In genomic region chr1:30472009-30472408, GRCh38 we compare ENCODE assay signal across 21 cellular contexts.
A peak's percentile ranks its signal among the peaks of the same experiment; 100 is the strongest.
DNase-seq lines count a peak whose midpoint lies in the region; TF ChIP-seq lines count a peak whose summit lies in the region.
"Had no signal": no experiment of that assay in that cellular context is flagged by ENCODE, and none has a peak within 500 bp of the region (broad histone marks: within the 10 kb centered on the region; RNA-seq: fewer than 3 reads in every experiment).

No MANE protein-coding gene starts in this region.

- H3K36me3 ChIP-seq in tibial artery (no peaks in the 10 kb centered on the region), esophagus muscularis mucosa (no peaks in the 10 kb centered on the region), mesendoderm (ENCODE audit: control insufficient read depth, insufficient read depth, low read length) (no peaks in the 10 kb centered on the region)
- H3K36me3 ChIP-seq: BLaER1, SJCRH30 had no signal

- no peak overlapping the region for H3K4me2 ChIP-seq in mesendoderm (ENCODE audit: low read length)
- H3K4me2 ChIP-seq: BLaER1 had no signal

- no peak overlapping the region for H2BK5ac ChIP-seq in mesendoderm (ENCODE audit: low read length)

- no peaks in the 10 kb centered on the region for H3K4me1 ChIP-seq in tibial artery
- no peaks in the 10 kb centered on the region for H3K4me1 ChIP-seq in esophagus muscularis mucosa
- no peaks in the 10 kb centered on the region for H3K4me1 ChIP-seq in mesendoderm (ENCODE audit: control insufficient read depth, low read depth, low read length)
- H3K4me1 ChIP-seq: BLaER1, SJCRH30 had no signal

- 92% methylated on average over 2 of the region's 4 CpGs for WGBS in esophagus muscularis mucosa
- WGBS in mesendoderm (ENCODE audit: extremely low coverage, insufficient coverage, low lambda C conversion rate) = no CpG with 5 or more reads among the region's 4 CpGs

- H4K5ac ChIP-seq in mesendoderm (ENCODE audit: low read length) = no peak overlapping the region

- no peak overlapping the region for H3K18ac ChIP-seq in mesendoderm (ENCODE audit: low read length)

- TF ChIP-seq POLR2A in esophagus muscularis mucosa (IDR thresholded peaks at IDR 0.05; ENCODE audit: low read depth) = no peak

- H3K4me3 ChIP-seq in tibial artery (no peak overlapping the region), esophagus muscularis mucosa (no peak overlapping the region), mesendoderm (ENCODE audit: low read length) (no peak overlapping the region)
- H3K4me3 ChIP-seq: BLaER1, GM23248, SJCRH30 had no signal

- H2BK15ac ChIP-seq in mesendoderm (replicated peaks; ENCODE audit: low read depth) = no peak overlapping the region

- no peak for TF ChIP-seq CTCF in tibial artery (IDR thresholded peaks at IDR 0.05)
- TF ChIP-seq CTCF in esophagus muscularis mucosa (IDR thresholded peaks at IDR 0.05) = no peak

- peaks cover 0 to 12% of the 10 kb centered on the region in 2 donors for H3K27me3 ChIP-seq in tibial artery
- H3K27me3 ChIP-seq in esophagus muscularis mucosa = peaks cover 0 to 7% (median 0%) of the 10 kb centered on the region in 4 donors
- H3K27me3 ChIP-seq in mesendoderm (ENCODE audit: insufficient read depth, low read length, poor library complexity) = no peaks in the 10 kb centered on the region
- H3K27me3 ChIP-seq: BLaER1 had no signal

- H3K9ac ChIP-seq in mesendoderm (ENCODE audit: low read length) = no peak overlapping the region
- H3K9ac ChIP-seq: BLaER1, GM23248 had no signal

- H3K79me2 ChIP-seq in mesendoderm (ENCODE audit: control insufficient read depth, insufficient read depth, low read length) = no peaks in the 10 kb centered on the region

- H3K56ac ChIP-seq in mesendoderm (ENCODE audit: low read length) = no peak overlapping the region

- H2AK5ac ChIP-seq in mesendoderm (ENCODE audit: low read length) = no peak overlapping the region

- H3K9me3 ChIP-seq in tibial artery (no peaks in the 10 kb centered on the region), esophagus muscularis mucosa (no peaks in the 10 kb centered on the region)
- H3K9me3 ChIP-seq: BLaER1, SJCRH30 had no signal

- no peak overlapping the region for H3K23ac ChIP-seq in mesendoderm (ENCODE audit: low read length)

- no peak overlapping the region for H4K8ac ChIP-seq in mesendoderm (ENCODE audit: low read depth, low read length)

- peak; percentile 13 for DNase-seq in activated effector memory CD4-positive, alpha-beta T cell treated with anti-CD3 and anti-CD28 coated beads, Interleukin-2, amount 50 U/mL, for 16 hours
- DNase-seq in activated effector memory CD4-positive, alpha-beta T cell treated with Interleukin-2 at 50 U/mL for 16 hours = no peak
- peak; percentile 12 for DNase-seq in kidney tubule cell (ENCODE audit: low spot score)
- peak; percentile 24 for DNase-seq in posterior vena cava (ENCODE audit: low spot score)
- DNase-seq in tibial artery = peak; percentile 6 to 9
- DNase-seq in esophagus muscularis mucosa (ENCODE audit: extremely low spot score) = no peak
- DNase-seq in mesendoderm = no peak
- DNase-seq: CD4-positive, CD25-positive, alpha-beta regulatory T cell; DMS153; DND-41; GM23248; H7; NCI-H1048; NCI-H1417 treated with DMSO at 0.1 percent for 48 hours; NCI-H1694 treated with DMSO at 0.1 percent for 48 hours; NCI-H2081; NCI-H2171 treated with DMSO at 0.1 percent for 48 hours; NCI-H345; NCI-H510A treated with DMSO at 0.1 percent for 48 hours; SJCRH30 had no signal

- intact Hi-C loops in posterior vena cava (cut with DNase I) = no loop called here
- intact Hi-C loops in tibial artery (cut with DNase I; ENCODE audit: low total_unique reads) = no loop called here
- intact Hi-C loops in esophagus muscularis mucosa (cut with DNase I) = no loop called here

- H3K79me1 ChIP-seq in mesendoderm (ENCODE audit: low read length) = no peaks in the 10 kb centered on the region

- no peak overlapping the region for H3K4ac ChIP-seq in mesendoderm (ENCODE audit: low read depth, low read length)

- no peak for TF ChIP-seq EP300 in esophagus muscularis mucosa (IDR thresholded peaks at IDR 0.05)

- H2BK120ac ChIP-seq in mesendoderm (ENCODE audit: low read depth, low read length) = no peak overlapping the region

- no peak overlapping the region for H3K27ac ChIP-seq in tibial artery
- H3K27ac ChIP-seq in esophagus muscularis mucosa (replicated peaks in 1 of 4) = no peak overlapping the region
- no peak overlapping the region for H3K27ac ChIP-seq in mesendoderm (ENCODE audit: low read depth, low read length)
- H3K27ac ChIP-seq: BLaER1, GM23248, SJCRH30 had no signal

Comparison
In these comparisons a context has a peak if more than half of its experiments do, and no peak if none do; other contexts are left out.
1. DNase-seq: peak in activated effector memory CD4-positive, alpha-beta T cell treated with anti-CD3 and anti-CD28 coated beads, Interleukin-2, amount 50 U/mL, for 16 hours (single experiment), kidney tubule cell (single experiment), posterior vena cava (single experiment) and tibial artery (2 of 2); none in activated effector memory CD4-positive, alpha-beta T cell treated with Interleukin-2 at 50 U/mL for 16 hours (single experiment), esophagus muscularis mucosa (single experiment) and mesendoderm (single experiment).